In the genomic region with DNA sequence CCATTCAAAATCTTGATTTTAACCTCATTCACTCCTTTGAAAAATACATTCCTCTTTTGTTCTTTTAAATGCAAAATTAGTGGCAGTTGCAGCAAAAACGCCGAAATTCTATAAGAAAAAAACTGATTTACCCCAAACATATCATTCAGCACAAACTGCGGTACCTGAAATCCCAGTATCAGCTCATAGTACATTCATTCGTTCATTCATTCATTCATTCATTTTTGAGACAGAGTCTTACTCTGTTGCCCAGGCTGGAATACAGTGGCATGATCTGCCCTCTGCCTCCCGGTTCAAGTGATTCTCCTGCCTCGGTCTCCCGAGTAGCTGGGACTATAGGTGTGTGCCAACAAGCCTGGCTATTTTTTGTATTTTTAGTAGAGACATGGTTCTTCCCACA, we compare ENCODE assay signal across 35 cellular contexts. TPM values are rescaled to one million over a fixed set of nuclear protein-coding genes. Genes with fewer than 3 reads are reported as not detected.
"Had no signal": no experiment of that assay in that cellular context is flagged by ENCODE, and none has a peak within 500 bp of the region (broad histone marks: within the 10 kb centered on the region; RNA-seq: fewer than 3 reads in every experiment).

No MANE protein-coding gene starts in this region.

- H3K4me3 ChIP-seq: adrenal gland, body of pancreas, breast epithelium had no signal

- DNase-seq: activated B cell treated with CpG ODN at 0.5 μM for 24 hours; activated CD4-positive, alpha-beta memory T cell treated with anti-CD3 and anti-CD28 coated beads for 36 hours; activated CD4-positive, alpha-beta T cell treated with anti-CD3 and anti-CD28 coated beads for 4 hours; activated CD4-positive, alpha-beta T cell treated with anti-CD3 and anti-CD28 coated beads, Interleukin-2, amount 10 ng/mL, durations not matched to agents 24 days and 14 days; activated CD4-positive, alpha-beta T cell treated with anti-CD3 and anti-CD28 coated beads, Interleukin-2, amount 50 U/mL, for 1 hour; activated CD4-positive, alpha-beta T cell treated with anti-CD3 and anti-CD28 coated beads, Interleukin-2, amount 50 U/mL, for 4 hours; activated CD4-positive, CD25-positive, alpha-beta regulatory T cell treated with anti-CD3 and anti-CD28 coated beads, Interleukin-2, amount 50 U/mL, for 72 hours; activated CD8-positive, alpha-beta memory T cell treated with anti-CD3 and anti-CD28 coated beads, Interleukin-2, amount 50 U/mL, for 4 hours; activated CD8-positive, alpha-beta T cell treated with anti-CD3 and anti-CD28 coated beads for 36 hours; activated effector memory CD4-positive, alpha-beta T cell treated with anti-CD3 and anti-CD28 coated beads, Interleukin-2, amount 50 U/mL, for 16 hours; activated gamma-delta T cell treated with Interleukin-2 at 50 U/mL for 16 hours; activated naive CD4-positive, alpha-beta T cell; activated naive CD4-positive, alpha-beta T cell treated with anti-CD3 and anti-CD28 coated beads for 36 hours; activated naive CD4-positive, alpha-beta T cell treated with anti-CD3 and anti-CD28 coated beads, Interleukin-2, amount 50 U/mL, for 16 hours; activated naive CD8-positive, alpha-beta T cell treated with anti-CD3 and anti-CD28 coated beads for 36 hours; activated T-cell treated with anti-CD3 and anti-CD28 coated beads for 4 hours; activated T-cell treated with anti-CD3 and anti-CD28 coated beads, Interleukin-2, amount 50 U/mL, for 1 hour; activated T-cell treated with anti-CD3 and anti-CD28 coated beads, Interleukin-2, amount 50 U/mL, for 4 hours; activated T-cell treated with anti-CD3 and anti-CD28 coated beads, Interleukin-2, amount 50 U/mL, for 72 hours; adrenal gland; amniotic stem cell; aorta; body of pancreas; brain microvascular endothelial cell; central memory CD4-positive, alpha-beta T cell; T-helper 1 cell; T-helper 2 cell; T-helper 9 cell had no signal

- ATAC-seq: activated CD8-positive, alpha-beta T cell treated with anti-CD3 and anti-CD28 coated beads for 36 hours; activated naive CD4-positive, alpha-beta T cell treated with anti-CD3 and anti-CD28 coated beads, Interleukin-2, amount 50 U/mL, for 72 hours; activated T-cell treated with anti-CD3 and anti-CD28 coated beads, Interleukin-2, amount 50 U/mL, for 4 hours; activated T-cell treated with anti-CD3 and anti-CD28 coated beads, Interleukin-2, amount 50 U/mL, for 72 hours; activated T-helper 17 cell treated with anti-CD3 and anti-CD28 coated beads, Interleukin-2, amount 50 U/mL, for 72 hours; body of pancreas had no signal

- H3K36me3 ChIP-seq: breast epithelium had no signal

- H3K27me3 ChIP-seq: adrenal gland, body of pancreas, brain microvascular endothelial cell, breast epithelium had no signal

- H3K4me1 ChIP-seq: body of pancreas, breast epithelium had no signal

- H3K27ac ChIP-seq: adrenal gland, body of pancreas, brain microvascular endothelial cell, breast epithelium, VCaP had no signal

- H3K9me3 ChIP-seq: adrenal gland, body of pancreas, breast epithelium had no signal

- FAIRE-seq: astrocyte, TTC549 had no signal

RNA-seq across cellular contexts. Expression of a gene that starts 20.4 kb away (rescaled TPM):
- total RNA-seq: activated CD4-positive, alpha-beta T cell treated with anti-CD3 and anti-CD28 coated beads, Interleukin-2, amount 10 ng/mL, durations not matched to agents 24 days and 14 days; activated CD8-positive, alpha-beta memory T cell treated with anti-CD3 and anti-CD28 coated beads for 36 hours had no signal
